Comparison of ENCODE assay signal across 1 cellular context in the genomic region with DNA sequence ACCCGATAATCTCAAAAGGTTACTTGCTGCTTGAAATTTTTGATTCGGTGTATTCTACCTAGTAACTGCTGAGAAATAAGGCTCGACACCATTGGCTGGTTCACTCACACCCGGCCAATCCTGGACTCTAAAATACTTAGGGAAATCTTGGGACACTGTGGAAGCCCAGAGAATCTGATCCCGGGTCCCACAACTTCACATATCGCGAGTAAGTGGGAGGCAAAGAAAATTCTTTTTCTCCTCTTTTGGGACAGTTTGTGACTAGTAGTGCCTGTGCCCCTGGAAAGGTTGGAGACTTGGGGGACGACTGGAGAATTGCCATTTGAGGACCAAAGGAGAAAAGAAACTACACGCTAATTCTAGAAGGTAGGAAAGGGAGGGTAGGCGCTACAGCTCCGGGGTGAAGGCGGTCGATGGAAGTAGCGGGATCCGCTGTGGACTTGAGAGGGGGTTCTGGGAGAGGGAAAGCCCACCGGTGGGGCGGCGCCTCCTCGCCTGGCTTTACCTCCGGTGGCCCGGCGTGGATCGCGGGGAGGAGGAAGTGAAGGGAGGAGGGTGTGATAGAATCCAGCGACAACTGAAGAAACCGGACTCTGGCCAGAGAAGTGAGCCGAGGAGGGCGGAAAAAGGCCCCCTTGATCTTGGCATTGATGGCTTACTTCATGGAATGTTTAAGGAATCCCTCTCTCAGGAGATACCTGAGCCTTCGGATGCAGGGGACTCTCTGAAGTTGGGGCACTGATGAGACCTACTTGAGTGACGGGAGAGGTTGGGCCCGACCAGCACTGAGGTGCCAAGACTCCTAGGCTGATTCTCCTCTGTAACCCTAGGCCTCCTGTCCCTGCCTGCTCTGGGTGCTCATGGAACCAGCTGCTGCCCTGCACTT.
TF ChIP-seq lines count a peak whose summit lies in the region.

No MANE protein-coding gene starts in this region.

TF ChIP-seq in HepG2, 621 proteins besides CTCF, POLR2A, EP300 and RAD21 (continued from another document and continues in another):
- TF ChIP-seq, protein P1, sequence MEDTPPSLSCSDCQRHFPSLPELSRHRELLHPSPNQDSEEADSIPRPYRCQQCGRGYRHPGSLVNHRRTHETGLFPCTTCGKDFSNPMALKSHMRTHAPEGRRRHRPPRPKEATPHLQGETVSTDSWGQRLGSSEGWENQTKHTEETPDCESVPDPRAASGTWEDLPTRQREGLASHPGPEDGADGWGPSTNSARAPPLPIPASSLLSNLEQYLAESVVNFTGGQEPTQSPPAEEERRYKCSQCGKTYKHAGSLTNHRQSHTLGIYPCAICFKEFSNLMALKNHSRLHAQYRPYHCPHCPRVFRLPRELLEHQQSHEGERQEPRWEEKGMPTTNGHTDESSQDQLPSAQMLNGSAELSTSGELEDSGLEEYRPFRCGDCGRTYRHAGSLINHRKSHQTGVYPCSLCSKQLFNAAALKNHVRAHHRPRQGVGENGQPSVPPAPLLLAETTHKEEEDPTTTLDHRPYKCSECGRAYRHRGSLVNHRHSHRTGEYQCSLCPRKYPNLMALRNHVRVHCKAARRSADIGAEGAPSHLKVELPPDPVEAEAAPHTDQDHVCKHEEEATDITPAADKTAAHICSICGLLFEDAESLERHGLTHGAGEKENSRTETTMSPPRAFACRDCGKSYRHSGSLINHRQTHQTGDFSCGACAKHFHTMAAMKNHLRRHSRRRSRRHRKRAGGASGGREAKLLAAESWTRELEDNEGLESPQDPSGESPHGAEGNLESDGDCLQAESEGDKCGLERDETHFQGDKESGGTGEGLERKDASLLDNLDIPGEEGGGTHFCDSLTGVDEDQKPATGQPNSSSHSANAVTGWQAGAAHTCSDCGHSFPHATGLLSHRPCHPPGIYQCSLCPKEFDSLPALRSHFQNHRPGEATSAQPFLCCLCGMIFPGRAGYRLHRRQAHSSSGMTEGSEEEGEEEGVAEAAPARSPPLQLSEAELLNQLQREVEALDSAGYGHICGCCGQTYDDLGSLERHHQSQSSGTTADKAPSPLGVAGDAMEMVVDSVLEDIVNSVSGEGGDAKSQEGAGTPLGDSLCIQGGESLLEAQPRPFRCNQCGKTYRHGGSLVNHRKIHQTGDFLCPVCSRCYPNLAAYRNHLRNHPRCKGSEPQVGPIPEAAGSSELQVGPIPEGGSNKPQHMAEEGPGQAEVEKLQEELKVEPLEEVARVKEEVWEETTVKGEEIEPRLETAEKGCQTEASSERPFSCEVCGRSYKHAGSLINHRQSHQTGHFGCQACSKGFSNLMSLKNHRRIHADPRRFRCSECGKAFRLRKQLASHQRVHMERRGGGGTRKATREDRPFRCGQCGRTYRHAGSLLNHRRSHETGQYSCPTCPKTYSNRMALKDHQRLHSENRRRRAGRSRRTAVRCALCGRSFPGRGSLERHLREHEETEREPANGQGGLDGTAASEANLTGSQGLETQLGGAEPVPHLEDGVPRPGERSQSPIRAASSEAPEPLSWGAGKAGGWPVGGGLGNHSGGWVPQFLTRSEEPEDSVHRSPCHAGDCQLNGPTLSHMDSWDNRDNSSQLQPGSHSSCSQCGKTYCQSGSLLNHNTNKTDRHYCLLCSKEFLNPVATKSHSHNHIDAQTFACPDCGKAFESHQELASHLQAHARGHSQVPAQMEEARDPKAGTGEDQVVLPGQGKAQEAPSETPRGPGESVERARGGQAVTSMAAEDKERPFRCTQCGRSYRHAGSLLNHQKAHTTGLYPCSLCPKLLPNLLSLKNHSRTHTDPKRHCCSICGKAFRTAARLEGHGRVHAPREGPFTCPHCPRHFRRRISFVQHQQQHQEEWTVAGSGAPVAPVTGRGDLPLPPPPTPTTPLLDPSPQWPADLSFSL (CRISPR knock-in tag; IDR thresholded peaks at IDR 0.05): no peak
- 0 out of 2 replicates have a peak, but pooled peaks have one; percentile 27 for TF ChIP-seq RBFOX2 (IDR thresholded peaks at IDR 0.05; ENCODE audit: low read depth, low read length)
- TF ChIP-seq, protein P2, sequence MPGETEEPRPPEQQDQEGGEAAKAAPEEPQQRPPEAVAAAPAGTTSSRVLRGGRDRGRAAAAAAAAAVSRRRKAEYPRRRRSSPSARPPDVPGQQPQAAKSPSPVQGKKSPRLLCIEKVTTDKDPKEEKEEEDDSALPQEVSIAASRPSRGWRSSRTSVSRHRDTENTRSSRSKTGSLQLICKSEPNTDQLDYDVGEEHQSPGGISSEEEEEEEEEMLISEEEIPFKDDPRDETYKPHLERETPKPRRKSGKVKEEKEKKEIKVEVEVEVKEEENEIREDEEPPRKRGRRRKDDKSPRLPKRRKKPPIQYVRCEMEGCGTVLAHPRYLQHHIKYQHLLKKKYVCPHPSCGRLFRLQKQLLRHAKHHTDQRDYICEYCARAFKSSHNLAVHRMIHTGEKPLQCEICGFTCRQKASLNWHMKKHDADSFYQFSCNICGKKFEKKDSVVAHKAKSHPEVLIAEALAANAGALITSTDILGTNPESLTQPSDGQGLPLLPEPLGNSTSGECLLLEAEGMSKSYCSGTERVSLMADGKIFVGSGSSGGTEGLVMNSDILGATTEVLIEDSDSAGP (CRISPR knock-in tag; IDR thresholded peaks at IDR 0.05; ENCODE audit: borderline replicate concordance): peak; percentile 65; the same call in 1 of the 2 replicates
- TF ChIP-seq ZNF766 (CRISPR knock-in tag; IDR thresholded peaks at IDR 0.05; ENCODE audit: borderline replicate concordance): peak; percentile 23; the same call in 1 of the 2 replicates
- TF ChIP-seq, protein P3, sequence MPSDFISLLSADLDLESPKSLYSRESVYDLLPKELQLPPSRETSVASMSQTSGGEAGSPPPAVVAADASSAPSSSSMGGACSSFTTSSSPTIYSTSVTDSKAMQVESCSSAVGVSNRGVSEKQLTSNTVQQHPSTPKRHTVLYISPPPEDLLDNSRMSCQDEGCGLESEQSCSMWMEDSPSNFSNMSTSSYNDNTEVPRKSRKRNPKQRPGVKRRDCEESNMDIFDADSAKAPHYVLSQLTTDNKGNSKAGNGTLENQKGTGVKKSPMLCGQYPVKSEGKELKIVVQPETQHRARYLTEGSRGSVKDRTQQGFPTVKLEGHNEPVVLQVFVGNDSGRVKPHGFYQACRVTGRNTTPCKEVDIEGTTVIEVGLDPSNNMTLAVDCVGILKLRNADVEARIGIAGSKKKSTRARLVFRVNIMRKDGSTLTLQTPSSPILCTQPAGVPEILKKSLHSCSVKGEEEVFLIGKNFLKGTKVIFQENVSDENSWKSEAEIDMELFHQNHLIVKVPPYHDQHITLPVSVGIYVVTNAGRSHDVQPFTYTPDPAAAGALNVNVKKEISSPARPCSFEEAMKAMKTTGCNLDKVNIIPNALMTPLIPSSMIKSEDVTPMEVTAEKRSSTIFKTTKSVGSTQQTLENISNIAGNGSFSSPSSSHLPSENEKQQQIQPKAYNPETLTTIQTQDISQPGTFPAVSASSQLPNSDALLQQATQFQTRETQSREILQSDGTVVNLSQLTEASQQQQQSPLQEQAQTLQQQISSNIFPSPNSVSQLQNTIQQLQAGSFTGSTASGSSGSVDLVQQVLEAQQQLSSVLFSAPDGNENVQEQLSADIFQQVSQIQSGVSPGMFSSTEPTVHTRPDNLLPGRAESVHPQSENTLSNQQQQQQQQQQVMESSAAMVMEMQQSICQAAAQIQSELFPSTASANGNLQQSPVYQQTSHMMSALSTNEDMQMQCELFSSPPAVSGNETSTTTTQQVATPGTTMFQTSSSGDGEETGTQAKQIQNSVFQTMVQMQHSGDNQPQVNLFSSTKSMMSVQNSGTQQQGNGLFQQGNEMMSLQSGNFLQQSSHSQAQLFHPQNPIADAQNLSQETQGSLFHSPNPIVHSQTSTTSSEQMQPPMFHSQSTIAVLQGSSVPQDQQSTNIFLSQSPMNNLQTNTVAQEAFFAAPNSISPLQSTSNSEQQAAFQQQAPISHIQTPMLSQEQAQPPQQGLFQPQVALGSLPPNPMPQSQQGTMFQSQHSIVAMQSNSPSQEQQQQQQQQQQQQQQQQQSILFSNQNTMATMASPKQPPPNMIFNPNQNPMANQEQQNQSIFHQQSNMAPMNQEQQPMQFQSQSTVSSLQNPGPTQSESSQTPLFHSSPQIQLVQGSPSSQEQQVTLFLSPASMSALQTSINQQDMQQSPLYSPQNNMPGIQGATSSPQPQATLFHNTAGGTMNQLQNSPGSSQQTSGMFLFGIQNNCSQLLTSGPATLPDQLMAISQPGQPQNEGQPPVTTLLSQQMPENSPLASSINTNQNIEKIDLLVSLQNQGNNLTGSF (CRISPR knock-in tag; IDR thresholded peaks at IDR 0.05): no peak
- no peak for TF ChIP-seq ZNF652 (CRISPR knock-in tag; IDR thresholded peaks at IDR 0.05; ENCODE audit: borderline replicate concordance, low read depth)
- TF ChIP-seq, protein P4, sequence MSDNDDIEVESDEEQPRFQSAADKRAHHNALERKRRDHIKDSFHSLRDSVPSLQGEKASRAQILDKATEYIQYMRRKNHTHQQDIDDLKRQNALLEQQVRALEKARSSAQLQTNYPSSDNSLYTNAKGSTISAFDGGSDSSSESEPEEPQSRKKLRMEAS (IDR thresholded peaks at IDR 0.05): no peak; the same call in 1 of the 2 replicates
- TF ChIP-seq, protein P5, sequence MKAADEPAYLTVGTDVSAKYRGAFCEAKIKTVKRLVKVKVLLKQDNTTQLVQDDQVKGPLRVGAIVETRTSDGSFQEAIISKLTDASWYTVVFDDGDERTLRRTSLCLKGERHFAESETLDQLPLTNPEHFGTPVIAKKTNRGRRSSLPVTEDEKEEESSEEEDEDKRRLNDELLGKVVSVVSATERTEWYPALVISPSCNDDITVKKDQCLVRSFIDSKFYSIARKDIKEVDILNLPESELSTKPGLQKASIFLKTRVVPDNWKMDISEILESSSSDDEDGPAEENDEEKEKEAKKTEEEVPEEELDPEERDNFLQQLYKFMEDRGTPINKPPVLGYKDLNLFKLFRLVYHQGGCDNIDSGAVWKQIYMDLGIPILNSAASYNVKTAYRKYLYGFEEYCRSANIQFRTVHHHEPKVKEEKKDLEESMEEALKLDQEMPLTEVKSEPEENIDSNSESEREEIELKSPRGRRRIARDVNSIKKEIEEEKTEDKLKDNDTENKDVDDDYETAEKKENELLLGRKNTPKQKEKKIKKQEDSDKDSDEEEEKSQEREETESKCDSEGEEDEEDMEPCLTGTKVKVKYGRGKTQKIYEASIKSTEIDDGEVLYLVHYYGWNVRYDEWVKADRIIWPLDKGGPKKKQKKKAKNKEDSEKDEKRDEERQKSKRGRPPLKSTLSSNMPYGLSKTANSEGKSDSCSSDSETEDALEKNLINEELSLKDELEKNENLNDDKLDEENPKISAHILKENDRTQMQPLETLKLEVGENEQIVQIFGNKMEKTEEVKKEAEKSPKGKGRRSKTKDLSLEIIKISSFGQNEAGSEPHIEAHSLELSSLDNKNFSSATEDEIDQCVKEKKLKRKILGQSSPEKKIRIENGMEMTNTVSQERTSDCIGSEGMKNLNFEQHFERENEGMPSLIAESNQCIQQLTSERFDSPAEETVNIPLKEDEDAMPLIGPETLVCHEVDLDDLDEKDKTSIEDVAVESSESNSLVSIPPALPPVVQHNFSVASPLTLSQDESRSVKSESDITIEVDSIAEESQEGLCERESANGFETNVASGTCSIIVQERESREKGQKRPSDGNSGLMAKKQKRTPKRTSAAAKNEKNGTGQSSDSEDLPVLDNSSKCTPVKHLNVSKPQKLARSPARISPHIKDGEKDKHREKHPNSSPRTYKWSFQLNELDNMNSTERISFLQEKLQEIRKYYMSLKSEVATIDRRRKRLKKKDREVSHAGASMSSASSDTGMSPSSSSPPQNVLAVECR (CRISPR knock-in tag; IDR thresholded peaks at IDR 0.05; ENCODE audit: borderline replicate concordance): peak; percentile 59; the same call in 1 of the 2 replicates
- TF ChIP-seq KDM5B (CRISPR knock-in tag; IDR thresholded peaks at IDR 0.05; ENCODE audit: borderline replicate concordance): peak; percentile 81
- TF ChIP-seq, protein P6, sequence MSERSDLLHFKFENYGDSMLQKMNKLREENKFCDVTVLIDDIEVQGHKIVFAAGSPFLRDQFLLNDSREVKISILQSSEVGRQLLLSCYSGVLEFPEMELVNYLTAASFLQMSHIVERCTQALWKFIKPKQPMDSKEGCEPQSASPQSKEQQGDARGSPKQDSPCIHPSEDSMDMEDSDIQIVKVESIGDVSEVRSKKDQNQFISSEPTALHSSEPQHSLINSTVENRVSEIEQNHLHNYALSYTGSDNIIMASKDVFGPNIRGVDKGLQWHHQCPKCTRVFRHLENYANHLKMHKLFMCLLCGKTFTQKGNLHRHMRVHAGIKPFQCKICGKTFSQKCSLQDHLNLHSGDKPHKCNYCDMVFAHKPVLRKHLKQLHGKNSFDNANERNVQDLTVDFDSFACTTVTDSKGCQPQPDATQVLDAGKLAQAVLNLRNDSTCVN (CRISPR knock-in tag; IDR thresholded peaks at IDR 0.05; ENCODE audit: borderline replicate concordance): peak; percentile 36; the same call in 1 of the 2 replicates
- no peak for TF ChIP-seq SRSF9 (IDR thresholded peaks at IDR 0.05; ENCODE audit: borderline replicate concordance, insufficient read depth, low read depth, low read length, poor library complexity, severe bottlenecking)
- TF ChIP-seq ZFP37 (CRISPR knock-in tag; IDR thresholded peaks at IDR 0.05; ENCODE audit: borderline replicate concordance): peak; percentile 65; the same call in 1 of the 2 replicates
- TF ChIP-seq ZBTB1 (CRISPR knock-in tag; IDR thresholded peaks at IDR 0.05; ENCODE audit: borderline replicate concordance): no peak
- TF ChIP-seq, protein P7, sequence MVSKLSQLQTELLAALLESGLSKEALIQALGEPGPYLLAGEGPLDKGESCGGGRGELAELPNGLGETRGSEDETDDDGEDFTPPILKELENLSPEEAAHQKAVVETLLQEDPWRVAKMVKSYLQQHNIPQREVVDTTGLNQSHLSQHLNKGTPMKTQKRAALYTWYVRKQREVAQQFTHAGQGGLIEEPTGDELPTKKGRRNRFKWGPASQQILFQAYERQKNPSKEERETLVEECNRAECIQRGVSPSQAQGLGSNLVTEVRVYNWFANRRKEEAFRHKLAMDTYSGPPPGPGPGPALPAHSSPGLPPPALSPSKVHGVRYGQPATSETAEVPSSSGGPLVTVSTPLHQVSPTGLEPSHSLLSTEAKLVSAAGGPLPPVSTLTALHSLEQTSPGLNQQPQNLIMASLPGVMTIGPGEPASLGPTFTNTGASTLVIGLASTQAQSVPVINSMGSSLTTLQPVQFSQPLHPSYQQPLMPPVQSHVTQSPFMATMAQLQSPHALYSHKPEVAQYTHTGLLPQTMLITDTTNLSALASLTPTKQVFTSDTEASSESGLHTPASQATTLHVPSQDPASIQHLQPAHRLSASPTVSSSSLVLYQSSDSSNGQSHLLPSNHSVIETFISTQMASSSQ (IDR thresholded peaks at IDR 0.05; ENCODE audit: low read depth): no peak
- TF ChIP-seq, protein P7 (CRISPR knock-in tag; IDR thresholded peaks at IDR 0.05; ENCODE audit: borderline replicate concordance): no peak
- 0 out of 2 replicates have a peak, but pooled peaks have one; percentile 53 for TF ChIP-seq ZBTB7A (CRISPR knock-in tag; IDR thresholded peaks at IDR 0.05)
- peak; percentile 68 for TF ChIP-seq PHF8 (CRISPR knock-in tag; IDR thresholded peaks at IDR 0.05)
- TF ChIP-seq SMARCE1 (IDR thresholded peaks at IDR 0.05; ENCODE audit: borderline replicate concordance): no peak
- no peak for TF ChIP-seq MIXL1 (CRISPR knock-in tag; IDR thresholded peaks at IDR 0.05)
- no peak for TF ChIP-seq CC2D1A (CRISPR knock-in tag; IDR thresholded peaks at IDR 0.05)
- TF ChIP-seq RFXANK (CRISPR knock-in tag; IDR thresholded peaks at IDR 0.05): peak; percentile 99
